ENCODE assay signal across 8 cellular contexts in the genomic region with DNA sequence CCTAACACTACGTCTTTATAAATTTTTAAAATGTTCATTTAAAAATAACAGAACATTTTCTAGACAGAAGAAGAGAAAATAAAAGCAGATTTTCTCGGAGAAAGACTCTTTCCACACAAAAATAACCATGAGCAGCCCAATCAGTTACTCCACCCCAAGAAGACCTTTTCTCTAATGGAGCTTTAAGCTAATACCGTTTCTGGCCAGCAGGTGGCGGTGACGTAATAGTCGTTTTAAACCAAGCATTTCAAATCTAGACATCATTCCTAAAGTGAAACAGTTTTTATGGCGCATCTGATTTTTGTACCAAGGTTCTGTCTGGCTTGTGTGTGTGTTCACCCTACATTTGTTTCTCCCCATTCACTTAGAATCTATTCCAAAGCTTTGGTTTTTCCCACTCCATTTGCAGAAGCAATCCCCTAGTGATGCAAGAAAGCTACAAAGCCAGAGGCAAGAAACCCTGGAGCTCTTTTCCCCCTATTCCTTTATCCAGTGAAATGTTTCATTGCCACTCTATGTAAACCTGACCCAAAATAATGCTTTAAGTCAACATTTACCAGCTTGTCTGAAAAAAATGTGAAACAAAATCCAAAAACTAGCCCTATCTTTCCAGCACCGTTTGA.
A peak's percentile ranks its signal among the peaks of the same experiment; 100 is the strongest.
DNase-seq lines count a peak whose midpoint lies in the region; ATAC-seq lines count a peak whose summit lies in the region.

No MANE protein-coding gene starts in this region.

- DNase-seq in COR-L47 (lab: John Stamatoyannopoulos, UW) = peak; percentile 73
- peak; percentile 66 for DNase-seq in LHCN-M2 (ENCODE audit: low read depth)
- peak; percentile 41 to 43 for DNase-seq in SHP77 (lab: John Stamatoyannopoulos, UW)
- peak; percentile 48 for DNase-seq in activated gamma-delta T cell treated with anti-CD3 and anti-CD28 coated beads, Interleukin-2, amount 50 U/mL, for 16 hours (ENCODE audit: low read depth)
- peak; percentile 48 for DNase-seq in glomerular endothelial cell (ENCODE audit: extremely low read depth, low read depth, low spot score)
- peak; percentile 92 for DNase-seq in posterior vena cava (ENCODE audit: low spot score)
- DNase-seq in ureter (ENCODE audit: low spot score) = peak; percentile 88

- intact Hi-C loops in posterior vena cava (cut with DNase I) = loop anchor here (2.0 to 5.0 kb wide), 2 partner anchors 109 to 111 kb away; no protein-coding TSS in a partner anchor

- ATAC-seq in GM21515 (IDR thresholded peaks at IDR 0.05; ENCODE audit: unreplicated experiment) = peak; percentile 97

Comparison
In these comparisons a context has a peak if more than half of its experiments do, and no peak if none do; other contexts are left out.
1. Peak in every context shown above with its lines: DNase-seq and ATAC-seq.
2. DNase-seq: peak in every context shown above with its lines; median percentile 92 in posterior vena cava; 88 in ureter; 73 in COR-L47; 66 in LHCN-M2; 48 in activated gamma-delta T cell treated with anti-CD3 and anti-CD28 coated beads, Interleukin-2, amount 50 U/mL, for 16 hours; 48 in glomerular endothelial cell; 42 in SHP77.